10 cellular contexts compared by ENCODE assay signal in the genomic region with DNA sequence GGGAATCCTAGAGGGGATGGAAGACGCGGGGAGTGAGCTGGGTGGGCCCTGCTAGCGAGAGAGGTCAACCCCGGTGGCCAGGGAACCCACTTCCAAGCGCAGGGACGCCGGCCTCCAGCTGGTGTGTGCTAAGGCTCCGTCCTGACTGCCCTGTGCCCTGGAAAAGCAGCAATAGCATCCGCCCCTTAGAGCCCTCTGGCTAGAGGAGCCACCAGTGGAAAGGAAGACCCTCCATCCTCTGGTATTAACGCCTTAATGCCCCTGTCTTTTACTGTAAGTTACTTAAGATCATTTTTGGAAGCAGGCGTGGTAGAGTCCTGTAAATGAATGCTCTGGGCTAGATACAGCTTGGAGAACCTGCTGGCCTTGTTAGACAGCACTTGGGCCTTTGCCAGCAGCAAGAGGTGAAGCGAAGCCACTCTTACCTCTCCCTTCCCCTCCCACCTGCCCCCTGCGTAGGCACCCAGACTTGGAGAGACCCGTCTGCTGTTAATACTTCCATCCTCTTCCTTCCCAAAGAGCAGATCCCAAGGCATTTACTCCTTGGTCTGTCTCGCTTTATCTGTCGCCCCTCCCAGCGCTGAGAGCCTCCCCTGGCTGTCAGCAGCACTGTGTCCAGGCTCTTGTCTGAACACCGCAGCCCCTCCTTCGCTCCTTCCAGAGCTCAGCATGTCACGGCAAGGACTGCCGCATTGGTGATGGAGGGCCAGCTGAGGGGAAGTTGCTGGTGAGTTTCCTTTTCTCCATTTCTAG. TPM values are rescaled to one million over a fixed set of nuclear protein-coding genes. Genes with fewer than 3 reads are reported as not detected.
DNase-seq lines count a peak whose midpoint lies in the region; ATAC-seq and TF ChIP-seq lines count a peak whose summit lies in the region.
"Had no signal": no experiment of that assay in that cellular context is flagged by ENCODE, and none has a peak within 500 bp of the region (broad histone marks: within the 10 kb centered on the region; RNA-seq: fewer than 3 reads in every experiment).

No MANE protein-coding gene starts in this region.

- peak; percentile 3 for DNase-seq in activated naive CD4-positive, alpha-beta T cell treated with anti-CD3 and anti-CD28 coated beads for 36 hours
- no peak for DNase-seq in activated naive CD4-positive, alpha-beta T cell treated with Interleukin-2 at 50 U/mL for 16 hours
- no peak for DNase-seq in NCI-H1436 treated with DMSO at 0.1 percent for 48 hours (lab: John Stamatoyannopoulos, UW)
- DNase-seq in amniotic stem cell (lab: John Stamatoyannopoulos, UW), result no peak
- DNase-seq: heart left ventricle had no signal

- H3K4me1 ChIP-seq in iPS-15b (ENCODE audit: control insufficient read depth, insufficient read depth, low read length) (peaks cover 26% of the 10 kb centered on the region), subcutaneous abdominal adipose tissue (ENCODE audit: control insufficient read depth in 5 of 5, insufficient read depth in 5 of 5, low read length in 5 of 5) (peaks cover 11 to 49% (median 46%) of the 10 kb centered on the region in 5 donors)

- H3K4me3 ChIP-seq in iPS-15b (ENCODE audit: low read depth, low read length), result no peak overlapping the region
- no peak overlapping the region for H3K4me3 ChIP-seq in subcutaneous abdominal adipose tissue (ENCODE audit: low read depth in 1 of 5, low read length in 5 of 5)
- H3K4me3 ChIP-seq: ascending aorta, heart left ventricle had no signal

- no peak for ATAC-seq in HG02973 (IDR thresholded peaks at IDR 0.05; ENCODE audit: unreplicated experiment)

- H3K27me3 ChIP-seq in iPS-15b (ENCODE audit: control insufficient read depth, insufficient read depth, low read length), result no peaks in the 10 kb centered on the region
- H3K27me3 ChIP-seq in subcutaneous abdominal adipose tissue (ENCODE audit: control insufficient read depth in 5 of 5, insufficient read depth in 4 of 5, low read length in 5 of 5), result no peaks in the 10 kb centered on the region
- H3K27me3 ChIP-seq: ascending aorta, heart left ventricle had no signal

- H3K4me3 Mint-ChIP-seq in activated naive CD4-positive, alpha-beta T cell treated with anti-CD3 and anti-CD28 coated beads for 36 hours, result no peak overlapping the region

- H3K36me3 ChIP-seq in iPS-15b (ENCODE audit: control insufficient read depth, insufficient read depth, low read length) (peaks cover 42% of the 10 kb centered on the region), subcutaneous abdominal adipose tissue (ENCODE audit: control insufficient read depth in 5 of 5, insufficient read depth in 5 of 5, low read length in 5 of 5) (peaks cover 0 to 44% (median 37%) of the 10 kb centered on the region in 5 donors)

- CTCF ChIA-PET in activated naive CD4-positive, alpha-beta T cell treated with anti-CD3 and anti-CD28 coated beads for 36 hours (lab: Charles Lee), result interaction anchor here (1.2 kb wide), 1 partner anchor 18 kb away, joined by 5 read pairs; no protein-coding TSS in a partner anchor

- H3K36me3 Mint-ChIP-seq in activated naive CD4-positive, alpha-beta T cell treated with anti-CD3 and anti-CD28 coated beads for 36 hours (ENCODE audit: low read depth), result peaks cover 12% of the 10 kb centered on the region

- H3K9me3 ChIP-seq in iPS-15b (ENCODE audit: control insufficient read depth, insufficient read depth, low read length) (no peaks in the 10 kb centered on the region), subcutaneous abdominal adipose tissue (ENCODE audit: control insufficient read depth in 5 of 5, low read length in 5 of 5) (no peaks in the 10 kb centered on the region)
- H3K9me3 ChIP-seq: ascending aorta, heart left ventricle had no signal

- H3K9ac ChIP-seq in iPS-15b (ENCODE audit: low read depth, low read length) (peak overlapping the region; percentile 24), subcutaneous abdominal adipose tissue (ENCODE audit: low read length in 5 of 5) (peak overlapping the region in 3 of 5 donors; percentile 2 to 38 (median 20))

- H3K27ac ChIP-seq in VCaP (peak overlapping the region; percentile 77), subcutaneous abdominal adipose tissue (ENCODE audit: low read depth, low read length) (peak overlapping the region; percentile 39)
- H3K27ac ChIP-seq: ascending aorta had no signal

- H3K27me3 Mint-ChIP-seq in activated naive CD4-positive, alpha-beta T cell treated with anti-CD3 and anti-CD28 coated beads for 36 hours (ENCODE audit: low read depth), result no peaks in the 10 kb centered on the region

- no peak overlapping the region for H3K27ac Mint-ChIP-seq in activated naive CD4-positive, alpha-beta T cell treated with anti-CD3 and anti-CD28 coated beads for 36 hours

- intact Hi-C loops in activated naive CD4-positive, alpha-beta T cell treated with anti-CD3 and anti-CD28 coated beads for 36 hours (cut with micrococcal nuclease), result loop anchor here (10.0 kb wide), 2 partner anchors 252 to 712 kb away; a partner anchor contains a TSS

- peaks cover 54% of the 10 kb centered on the region for H3K4me1 Mint-ChIP-seq in activated naive CD4-positive, alpha-beta T cell treated with anti-CD3 and anti-CD28 coated beads for 36 hours (ENCODE audit: low read depth)

- no peaks in the 10 kb centered on the region for H3K9me3 Mint-ChIP-seq in activated naive CD4-positive, alpha-beta T cell treated with anti-CD3 and anti-CD28 coated beads for 36 hours

- no peak for TF ChIP-seq CTCF in VCaP (conservative IDR thresholded peaks at IDR 0.05)

RNA-seq across cellular contexts. Expression of a gene that starts 4.6 kb away (rescaled TPM):
- total RNA-seq in activated naive CD4-positive, alpha-beta T cell treated with anti-CD3 and anti-CD28 coated beads for 36 hours, result 10 to 100 TPM; 45.7 to 49.3 TPM

RNA-seq across cellular contexts. Expression of a gene that starts 5.9 kb away (rescaled TPM):
- 1 to 10 TPM; 4.5 to 5.2 TPM for total RNA-seq in activated naive CD4-positive, alpha-beta T cell treated with anti-CD3 and anti-CD28 coated beads for 36 hours

RNA-seq across cellular contexts. Expression of a gene that starts 31.8 kb away (rescaled TPM):
- total RNA-seq in activated naive CD4-positive, alpha-beta T cell treated with anti-CD3 and anti-CD28 coated beads for 36 hours, result not detected

RNA-seq across cellular contexts. Expression of a gene that starts 49.9 kb away (rescaled TPM):
- total RNA-seq in activated naive CD4-positive, alpha-beta T cell treated with anti-CD3 and anti-CD28 coated beads for 36 hours, result 1 to 10 TPM; 3.1 to 3.4 TPM

RNA-seq across cellular contexts. Expression of a gene that starts 50.1 kb away (rescaled TPM):
- 10 to 100 TPM; 10.3 to 13.3 TPM for total RNA-seq in activated naive CD4-positive, alpha-beta T cell treated with anti-CD3 and anti-CD28 coated beads for 36 hours
